Comparison of ENCODE assay signal across 8 cellular contexts in the genomic region with DNA sequence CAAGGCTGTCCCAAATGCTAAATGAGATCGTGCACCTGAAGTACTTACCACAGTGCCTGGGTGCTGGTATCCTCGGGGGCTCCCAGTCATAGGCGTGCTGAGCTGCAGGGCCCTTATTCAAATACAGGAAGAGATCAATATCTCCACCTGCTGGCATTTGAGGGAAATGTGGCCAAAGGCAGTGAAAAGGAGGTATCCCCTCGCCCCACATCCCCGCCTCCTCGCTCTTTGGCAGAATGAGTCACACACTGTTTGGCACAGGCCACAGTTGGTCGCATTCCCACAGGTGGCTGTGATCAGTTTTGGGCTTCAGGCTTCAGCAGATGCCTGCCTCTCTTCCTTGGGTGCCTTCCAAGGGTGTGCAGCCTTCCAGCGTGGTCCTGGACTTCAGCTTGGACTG. TPM values are rescaled to one million over a fixed set of nuclear protein-coding genes. Genes with fewer than 3 reads are reported as not detected.
A peak's percentile ranks its signal among the peaks of the same experiment; 100 is the strongest.
DNase-seq lines count a peak whose midpoint lies in the region; ATAC-seq, FAIRE-seq and TF ChIP-seq lines count a peak whose summit lies in the region.

No MANE protein-coding gene starts in this region.

- no peak overlapping the region for H3K4me3 Mint-ChIP-seq in neural crest cell

- no peaks in the 10 kb centered on the region for H3K79me1 ChIP-seq in H1 (ENCODE audit: low read depth, low read length)

- no peaks in the 10 kb centered on the region for H3K79me2 ChIP-seq in H1 (ENCODE audit: control insufficient read depth in 1 of 2, insufficient read depth in 2 of 2, low read length in 2 of 2)

- no peak overlapping the region for H3K4me2 ChIP-seq in H1 (ENCODE audit: insufficient read depth in 1 of 2, low read depth in 2 of 2, low read length in 2 of 2)

- H4K20me1 ChIP-seq in H1 (replicated peaks in 1 of 2; ENCODE audit: control insufficient read depth in 1 of 2, insufficient read depth in 2 of 2, low read length in 2 of 2): no peaks in the 10 kb centered on the region

- no peak overlapping the region; the same call in 1 of the 2 replicates for H3K18ac ChIP-seq in H1 (ENCODE audit: extremely low read depth, low read length)

- no peak overlapping the region for H2AFZ ChIP-seq in H1 (ENCODE audit: low read length)

- no peak overlapping the region for H3K14ac ChIP-seq in H1 (ENCODE audit: insufficient read length)

- peaks cover 4% of the 10 kb centered on the region for H3K36me3 Mint-ChIP-seq in neural crest cell (ENCODE audit: low read depth)

- peak; percentile 52 to 64 for TF ChIP-seq RAD21 in H1 (IDR thresholded peaks at IDR 0.05 in 1 of 2, conservative IDR thresholded peaks at IDR 0.05 in 1 of 2; ENCODE audit: low read depth in 2 of 2, low read length in 2 of 2)

- H4K8ac ChIP-seq in H1 (ENCODE audit: extremely low read depth, insufficient read depth, low read length): no peak overlapping the region

- H3K27me3 Mint-ChIP-seq in neural crest cell (ENCODE audit: low read depth): no peaks in the 10 kb centered on the region

- no peaks in the 10 kb centered on the region for H3K9me3 ChIP-seq in H1 (ENCODE audit: insufficient read depth in 2 of 2, low read depth in 1 of 2, low read length in 1 of 2)

- no peak overlapping the region for H2BK5ac ChIP-seq in H1 (ENCODE audit: low read depth, low read length)

- H4K91ac ChIP-seq in H1 (replicated peaks; ENCODE audit: insufficient read length, low read length): no peak overlapping the region

- POLR2A ChIA-PET in H1 (lab: Charles Lee; ENCODE audit: partially characterized antibody): interaction anchor here (0.7 to 1.1 kb wide), 2 partner anchors 28 to 53 kb away, joined by 3 to 6 read pairs; no protein-coding TSS in a partner anchor

- H2BK15ac ChIP-seq in H1 (ENCODE audit: low read length): no peak overlapping the region

- H3K4ac ChIP-seq in H1 (replicated peaks; ENCODE audit: insufficient read length, low read depth, low read length): no peak overlapping the region

- H3K56ac ChIP-seq in H1 (replicated peaks; ENCODE audit: insufficient read length, low read depth, low read length): no peak overlapping the region

- ATAC-seq in GM18508 (IDR thresholded peaks at IDR 0.05; ENCODE audit: insufficient read depth, unreplicated experiment) (peak; percentile 67), HG03175 (IDR thresholded peaks at IDR 0.05; ENCODE audit: unreplicated experiment) (peak; percentile 81), GM21447 (IDR thresholded peaks at IDR 0.05; ENCODE audit: unreplicated experiment) (no peak)

- no peak for TF ChIP-seq POLR2A in H1 (IDR thresholded peaks at IDR 0.05; ENCODE audit: control extremely low read depth in 1 of 2, low read depth in 2 of 2, low read length in 2 of 2)

- no peak overlapping the region for H3K9ac ChIP-seq in H1 (replicated peaks in 1 of 4; ENCODE audit: extremely low read depth in 1 of 4, low read depth in 3 of 4, low read length in 3 of 4)

- H3K9me3 Mint-ChIP-seq in neural crest cell: peaks cover 2% of the 10 kb centered on the region

- no peak overlapping the region for H3K4me3 ChIP-seq in H1 (ENCODE audit: extremely low read depth in 1 of 4, insufficient read depth in 2 of 4, low read depth in 3 of 4, low read length in 4 of 4)

- H3K27ac ChIP-seq in H1 (ENCODE audit: low read depth, low read length): no peak overlapping the region

- no peaks in the 10 kb centered on the region for H3K27me3 ChIP-seq in H1 (replicated peaks in 1 of 4; ENCODE audit: control insufficient read depth in 3 of 4, extremely low read depth in 1 of 4, insufficient read depth in 3 of 4, low read length in 3 of 4)

- H3K23ac ChIP-seq in H1 (ENCODE audit: insufficient read length): no peak overlapping the region

- peaks cover 0 to 2% (median under 1%) of the 10 kb centered on the region in 4 experiments; a peak in 4 of 7 replicates for H3K4me1 ChIP-seq in H1 (replicated peaks in 1 of 4; ENCODE audit: control insufficient read depth in 3 of 4, insufficient read depth in 4 of 4, low read length in 3 of 4)

- no peak overlapping the region for H2BK12ac ChIP-seq in H1 (ENCODE audit: low read depth, low read length)

- peaks cover 18% of the 10 kb centered on the region for H3K4me1 Mint-ChIP-seq in neural crest cell

- WGBS in H1 (ENCODE audit: extremely low coverage in 1 of 2, insufficient coverage in 1 of 2, insufficient read length in 1 of 2, insufficient replicate concordance in 2 of 2, low coverage in 1 of 2, low lambda C conversion rate in 2 of 2, missing lambda C conversion rate in 1 of 2), 2 experiments: 35% methylated on average over 8 of the region's 8 CpGs; no CpG with 5 or more reads in 1 of the 2 experiments

- CTCF ChIA-PET in H1 (lab: Charles Lee; ENCODE audit: partially characterized antibody): interaction anchor here (0.7 to 3.6 kb wide), 23 partner anchors 9 to 107 kb away, joined by 3 to 25 read pairs (median 5); a partner anchor contains a TSS

- peak in 2 of 3 experiments; percentile 44 to 60; a peak in 3 of 4 replicates for TF ChIP-seq CTCF in H1 (IDR thresholded peaks at IDR 0.05; ENCODE audit: control extremely low read depth in 1 of 3, insufficient read depth in 1 of 3, low read depth in 1 of 3, low read length in 3 of 3)
- peak; percentile 55 for TF ChIP-seq CTCF in neural crest cell (conservative IDR thresholded peaks at IDR 0.05)

- peak; percentile 99 for FAIRE-seq in H1 (lab: Jason Lieb, UNC)

- no peak overlapping the region for H2BK120ac ChIP-seq in H1 (replicated peaks; ENCODE audit: low read depth, low read length)

- no peaks in the 10 kb centered on the region for H3K23me2 ChIP-seq in H1 (ENCODE audit: low read depth, low read length)

- DNase-seq in AG20443 (ENCODE audit: low spot score) (peak; percentile 76), NCI-H446 treated with DMSO at 0.1 percent for 48 hours (lab: John Stamatoyannopoulos, UW) (peak; percentile 48), H1 (ENCODE audit: low read depth in 1 of 2, low spot score in 2 of 2) (peak in 1 of 2 experiments; percentile 58), neural crest cell (ENCODE audit: low read depth, low spot score) (peak; percentile 41)
- DNase-seq in activated CD4-positive, alpha-beta T cell treated with anti-CD3 and anti-CD28 coated beads, Interleukin-2, amount 50 U/mL, for 48 hours: peak; percentile 48 to 63

- H4K5ac ChIP-seq in H1 (ENCODE audit: insufficient read length, low read depth, low read length): no peak overlapping the region

- no peak overlapping the region for H2AK5ac ChIP-seq in H1 (ENCODE audit: low read depth, low read length)

- no peaks in the 10 kb centered on the region for H3K36me3 ChIP-seq in H1 (ENCODE audit: control insufficient read depth in 2 of 4, insufficient read depth in 4 of 4, low read length in 3 of 4)

- H3K27ac Mint-ChIP-seq in neural crest cell (ENCODE audit: unreplicated experiment): no peak overlapping the region

- no peak for TF ChIP-seq EP300 in H1 (IDR thresholded peaks at IDR 0.05; ENCODE audit: borderline replicate concordance in 1 of 2, low read depth in 2 of 2, low read length in 2 of 2)

- H2BK20ac ChIP-seq in H1 (ENCODE audit: low read length): no peak overlapping the region

TF ChIP-seq in H1, 55 proteins besides CTCF, POLR2A, EP300 and RAD21:
- TF ChIP-seq SIN3A (conservative IDR thresholded peaks at IDR 0.05 in 1 of 2, IDR thresholded peaks at IDR 0.05 in 1 of 2; ENCODE audit: low read depth in 1 of 2, low read length in 2 of 2): 0 out of 4 replicates have a peak, but pooled peaks of 1 of the 2 experiments have one; percentile 16
- no peak for TF ChIP-seq TBP (IDR thresholded peaks at IDR 0.05; ENCODE audit: low read depth, low read length)
- TF ChIP-seq SRF (IDR thresholded peaks at IDR 0.05; ENCODE audit: low read depth, low read length): no peak

RNA-seq across cellular contexts. Expression of a gene that starts 28.4 kb away (rescaled TPM):
- total RNA-seq in H1 (2021; fragmentation: NEBNext Ultra II Directional; extraction: Animal tissue kit (Norgen Biotek cat#: 25700)): 15.4 and 15.6 TPM in 2 replicates
- polyA plus RNA-seq in H1 (2011; rRNA removed): 18.6 and 20.1 TPM in 2 replicates
- polyA plus RNA-seq in H1 (2011; cell fraction: cytosol; rRNA removed): 16.8 TPM
- polyA plus RNA-seq in H1 (2011; cell fraction: nucleus; rRNA removed): 33.8 TPM
- polyA plus RNA-seq in H1 (2012, experiment 1 of 2): 13.5 to 18.5 TPM (median 15.8 TPM) in 4 replicates
- polyA plus RNA-seq in H1 (2012, experiment 2 of 2): 6.4 TPM
- 8.5 TPM for polyA plus RNA-seq in H1 (2013, experiment 1 of 2)
- 9.2 TPM for polyA plus RNA-seq in H1 (2013, experiment 2 of 2)
- polyA minus RNA-seq in H1 (2011; rRNA and poly(A)+ RNA removed): 17.3 and 24.3 TPM in 2 replicates
- polyA minus RNA-seq in H1 (2011; cell fraction: cytosol; rRNA and poly(A)+ RNA removed): 10.8 TPM
- 9.4 TPM for polyA minus RNA-seq in H1 (2011; cell fraction: nucleus; rRNA and poly(A)+ RNA removed)
- 2.3 and 2.6 TPM in 2 replicates for total RNA-seq in neural crest cell
